In the genomic region with DNA sequence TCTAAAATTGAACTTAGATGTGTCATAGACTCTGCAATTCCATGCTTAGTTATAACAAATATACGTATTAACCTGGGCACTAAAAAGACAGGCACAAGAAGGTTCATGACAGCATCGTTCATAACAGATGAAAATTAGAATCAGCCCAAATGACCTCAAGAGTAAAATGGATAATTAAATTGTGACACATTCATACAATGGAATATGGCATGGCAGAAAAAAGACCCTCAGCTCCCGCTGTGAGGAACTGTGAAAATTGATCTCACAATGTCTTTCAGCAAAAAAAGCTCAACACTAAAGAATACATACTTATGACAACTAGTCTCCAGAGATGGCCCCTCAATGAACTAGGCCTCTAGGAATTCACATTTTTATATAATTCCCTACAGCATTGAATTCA, we compare ENCODE assay signal across 30 cellular contexts.
"Had no signal": no experiment of that assay in that cellular context is flagged by ENCODE, and none has a peak within 500 bp of the region (broad histone marks: within the 10 kb centered on the region; RNA-seq: fewer than 3 reads in every experiment).

No MANE protein-coding gene starts in this region.

- DNase-seq: activated effector memory CD4-positive, alpha-beta T cell treated with anti-CD3 and anti-CD28 coated beads, Interleukin-2, amount 50 U/mL, for 16 hours; activated effector memory CD4-positive, alpha-beta T cell treated with Interleukin-2 at 50 U/mL for 16 hours; activated gamma-delta T cell; activated gamma-delta T cell treated with Interleukin-2 at 50 U/mL for 16 hours; activated naive CD4-positive, alpha-beta T cell; activated naive CD4-positive, alpha-beta T cell treated with anti-CD3 and anti-CD28 coated beads for 36 hours; activated naive CD4-positive, alpha-beta T cell treated with anti-CD3 and anti-CD28 coated beads, Interleukin-2, amount 10 ng/mL, durations not matched to agents 7 days and 5 days; activated naive CD4-positive, alpha-beta T cell treated with anti-CD3 and anti-CD28 coated beads, Interleukin-2, amount 50 U/mL, for 16 hours; activated naive CD4-positive, alpha-beta T cell treated with Interleukin-2 at 50 U/mL for 16 hours; activated naive CD8-positive, alpha-beta T cell treated with anti-CD3 and anti-CD28 coated beads for 36 hours; activated naive CD8-positive, alpha-beta T cell treated with anti-CD3 and anti-CD28 coated beads, Interleukin-2, amount 10 ng/mL, durations not matched to agents 7 days and 5 days; activated naive CD8-positive, alpha-beta T cell treated with anti-CD3 and anti-CD28 coated beads, Interleukin-2, amount 50 U/mL, for 24 hours; activated T-cell treated with anti-CD3 and anti-CD28 coated beads, Interleukin-2, amount 50 U/mL, for 1 hour; activated T-cell treated with anti-CD3 and anti-CD28 coated beads, Interleukin-2, amount 50 U/mL, for 24 hours; activated T-cell treated with anti-CD3 and anti-CD28 coated beads, Interleukin-2, amount 50 U/mL, for 4 hours; activated T-cell treated with anti-CD3 and anti-CD28 coated beads, Interleukin-2, amount 50 U/mL, for 48 hours; activated T-cell treated with anti-CD3 and anti-CD28 coated beads, Interleukin-2, amount 50 U/mL, for 72 hours; adrenal gland; amniotic stem cell; amygdala; anterior cingulate cortex; aorta; body of pancreas; brain microvascular endothelial cell; caudate nucleus; central memory CD4-positive, alpha-beta T cell; cerebellar nuclear complex had no signal

- H3K27me3 ChIP-seq: adrenal gland, ascending aorta, body of pancreas, brain microvascular endothelial cell, breast epithelium, cardiac muscle cell had no signal

- H3K4me3 ChIP-seq: adrenal gland, ascending aorta, body of pancreas, breast epithelium, cardiac muscle cell had no signal

- H3K27ac ChIP-seq: adrenal gland, ascending aorta, body of pancreas, brain microvascular endothelial cell, breast epithelium, cardiac muscle cell had no signal

- H3K36me3 ChIP-seq: adrenal gland, ascending aorta, brain microvascular endothelial cell, breast epithelium, cardiac muscle cell had no signal

- H3K9me3 ChIP-seq: adrenal gland, ascending aorta, body of pancreas had no signal
